16 cellular contexts compared by ENCODE assay signal in genomic region chr4:1091561-1091995, GRCh38. TPM values are rescaled to one million over a fixed set of nuclear protein-coding genes. Genes with fewer than 3 reads are reported as not detected.
A peak's percentile ranks its signal among the peaks of the same experiment; 100 is the strongest.
DNase-seq lines count a peak whose midpoint lies in the region; TF ChIP-seq lines count a peak whose summit lies in the region.
"Had no signal": no experiment of that assay in that cellular context is flagged by ENCODE, and none has a peak within 500 bp of the region (broad histone marks: within the 10 kb centered on the region; RNA-seq: fewer than 3 reads in every experiment).

No MANE protein-coding gene starts in this region.

- DNase-seq in D341Med (ENCODE audit: low spot score) (peak; percentile 16), coronary artery (ENCODE audit: low spot score) (peak; percentile 59), mesenteric fat pad (ENCODE audit: low spot score) (peak; percentile 75), spleen (peak; percentile 46), NCI-H226 (no peak), activated gamma-delta T cell (lab: John Stamatoyannopoulos, UW) (no peak)
- DNase-seq in activated CD4-positive, CD25-positive, alpha-beta regulatory T cell (lab: John Stamatoyannopoulos, UW): no peak
- DNase-seq: ACHN; Calu3; CD4-positive, alpha-beta T cell; DMS79 treated with DMSO at 0.1 percent for 48 hours; EL; GOT3 had no signal

- no peaks in the 10 kb centered on the region for H3K27me3 ChIP-seq in spleen (replicated peaks in 1 of 7)
- H3K27me3 ChIP-seq: BLaER1 treated with 17β-estradiol and CSF1 and Interleukin-3, amounts not matched to agents 10 nM and 100 nM had no signal

- H3K4me3 ChIP-seq in coronary artery (no peak overlapping the region), spleen (no peak overlapping the region)
- H3K4me3 ChIP-seq: BLaER1 treated with 17β-estradiol and CSF1 and Interleukin-3, amounts not matched to agents 10 nM and 100 nM; HAP-1 had no signal

- no peak for TF ChIP-seq POLR2A in spleen (IDR thresholded peaks at IDR 0.05)

- H3K36me3 ChIP-seq in spleen: no peaks in the 10 kb centered on the region
- H3K36me3 ChIP-seq: HAP-1 had no signal

- TF ChIP-seq CTCF in coronary artery (IDR thresholded peaks at IDR 0.05) (no peak), spleen (IDR thresholded peaks at IDR 0.05 in 8 of 11, conservative IDR thresholded peaks at IDR 0.05 in 3 of 11) (no peak)

- H3K9me3 ChIP-seq in spleen: peaks cover 0 to 25% (median 16%) of the 10 kb centered on the region in 8 donors
- H3K9me3 ChIP-seq: HAP-1 had no signal

- H3K4me1 ChIP-seq in spleen: no peaks in the 10 kb centered on the region
- H3K4me1 ChIP-seq: HAP-1 had no signal

- H3K27ac ChIP-seq in coronary artery: no peak overlapping the region
- no peak overlapping the region for H3K27ac ChIP-seq in spleen
- H3K27ac ChIP-seq: BLaER1 treated with 17β-estradiol and CSF1 and Interleukin-3, amounts not matched to agents 10 nM and 100 nM had no signal

- intact Hi-C loops in spleen (cut with DNase I; ENCODE audit: low total_unique reads): no loop called here

- WGBS in spleen, 5 donors: 86 to 95% (median 90%) methylated on average over 6 to 10 of the region's 10 CpGs

RNA-seq across cellular contexts. Expression of gene RNF212, which starts 21.8 kb away (rescaled TPM):
- 4.2 TPM for total RNA-seq in mesenteric fat pad
- total RNA-seq in spleen: 1 to 10 TPM in 5 of 7 donors, under 1 TPM in 2; 0.46 to 5.6 (median 2.3) TPM
- polyA plus RNA-seq in spleen: 1 to 10 TPM; 1.8 to 3.5 (median 2.0) TPM
- total RNA-seq: A172, Calu3 had no signal

Comparison
In these comparisons a context has a peak if more than half of its experiments do, and no peak if none do; other contexts are left out.
1. DNase-seq: peak in D341Med (single experiment), coronary artery (single experiment), mesenteric fat pad (single experiment) and spleen (single experiment); none in activated CD4-positive, CD25-positive, alpha-beta regulatory T cell (0 of 4), NCI-H226 (single experiment) and activated gamma-delta T cell (single experiment).